33 cellular contexts compared by ENCODE assay signal in the genomic region with DNA sequence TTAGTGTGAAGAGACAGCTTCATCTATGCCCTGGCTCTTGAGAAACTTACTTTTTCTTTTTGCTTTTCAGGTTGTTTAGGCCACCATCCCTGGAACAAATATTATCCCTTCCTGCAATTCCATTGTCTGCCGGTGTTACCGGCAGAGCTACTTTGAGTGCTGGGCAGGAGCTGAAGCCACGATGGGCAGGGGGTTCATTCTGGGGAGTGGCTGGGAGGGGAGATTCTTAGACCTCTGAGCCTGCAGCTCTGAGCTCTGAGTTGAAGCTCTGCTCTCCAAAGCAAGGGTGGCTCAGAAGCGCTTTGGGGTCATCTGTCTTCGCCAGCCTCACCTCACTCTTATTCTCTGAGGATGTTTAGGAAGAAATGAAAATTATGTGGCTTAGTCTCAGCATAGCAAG.
"Had no signal": no experiment of that assay in that cellular context is flagged by ENCODE, and none has a peak within 500 bp of the region (broad histone marks: within the 10 kb centered on the region; RNA-seq: fewer than 3 reads in every experiment).

No MANE protein-coding gene starts in this region.

- DNase-seq: activated CD4-positive, alpha-beta T cell treated with anti-CD3 and anti-CD28 coated beads for 1 hour; activated CD4-positive, alpha-beta T cell treated with anti-CD3 and anti-CD28 coated beads for 4 hours; activated CD4-positive, alpha-beta T cell treated with anti-CD3 and anti-CD28 coated beads, Interleukin-2, amount 10 ng/mL, durations not matched to agents 7 days and 5 days; activated CD4-positive, alpha-beta T cell treated with anti-CD3 and anti-CD28 coated beads, Interleukin-2, amount 50 U/mL, for 4 hours; activated CD8-positive, alpha-beta memory T cell treated with anti-CD3 and anti-CD28 coated beads, Interleukin-2, amount 50 U/mL, for 48 hours; activated CD8-positive, alpha-beta T cell treated with anti-CD3 and anti-CD28 coated beads, Interleukin-2, amount 10 ng/mL, durations not matched to agents 7 days and 5 days; activated gamma-delta T cell; activated naive CD4-positive, alpha-beta T cell; activated naive CD4-positive, alpha-beta T cell treated with anti-CD3 and anti-CD28 coated beads, Interleukin-2, amount 10 ng/mL, durations not matched to agents 7 days and 5 days; activated naive CD8-positive, alpha-beta T cell treated with anti-CD3 and anti-CD28 coated beads, Interleukin-2, amount 10 ng/mL, durations not matched to agents 7 days and 5 days; activated T-cell treated with anti-CD3 and anti-CD28 coated beads for 4 hours; activated T-cell treated with anti-CD3 and anti-CD28 coated beads, Interleukin-2, amount 50 U/mL, for 24 hours; activated T-cell treated with anti-CD3 and anti-CD28 coated beads, Interleukin-2, amount 50 U/mL, for 72 hours; central memory CD4-positive, alpha-beta T cell; dorsolateral prefrontal cortex; effector memory CD4-positive, alpha-beta T cell; endodermal cell; foreskin keratinocyte; gastrocnemius medialis; glutamatergic neuron; heart left ventricle; T-helper 1 cell; T-helper 17 cell; T1000 had no signal

- H3K4me3 ChIP-seq: ascending aorta, breast epithelium, cardiac muscle cell, coronary artery, dorsolateral prefrontal cortex, esophagus muscularis mucosa, gastrocnemius medialis, heart left ventricle had no signal

- ATAC-seq: activated CD8-positive, alpha-beta T cell treated with anti-CD3 and anti-CD28 coated beads, Interleukin-2, amount 10 ng/mL, durations not matched to agents 7 days and 5 days; activated naive CD4-positive, alpha-beta T cell treated with anti-CD3 and anti-CD28 coated beads, Interleukin-2, amount 50 U/mL, for 72 hours; activated T-cell treated with anti-CD3 and anti-CD28 coated beads, Interleukin-2, amount 50 U/mL, for 72 hours; foreskin keratinocyte; gastrocnemius medialis; heart left ventricle; T-helper 17 cell had no signal

- H3K4me1 Mint-ChIP-seq: activated CD4-positive, alpha-beta T cell treated with anti-CD3 and anti-CD28 coated beads, Interleukin-2, amount 10 ng/mL, durations not matched to agents 7 days and 5 days; activated naive CD4-positive, alpha-beta T cell treated with anti-CD3 and anti-CD28 coated beads, Interleukin-2, amount 10 ng/mL, durations not matched to agents 7 days and 5 days; activated naive CD8-positive, alpha-beta T cell treated with anti-CD3 and anti-CD28 coated beads, Interleukin-2, amount 10 ng/mL, durations not matched to agents 7 days and 5 days; brain; T-helper 17 cell had no signal

- H3K36me3 ChIP-seq: ascending aorta, breast epithelium, cardiac muscle cell, esophagus muscularis mucosa, gastrocnemius medialis, heart left ventricle had no signal

- H3K9me3 ChIP-seq: ascending aorta, breast epithelium, esophagus muscularis mucosa, gastrocnemius medialis, heart left ventricle had no signal

- H3K27me3 Mint-ChIP-seq: activated CD4-positive, alpha-beta T cell treated with anti-CD3 and anti-CD28 coated beads, Interleukin-2, amount 10 ng/mL, durations not matched to agents 7 days and 5 days; activated naive CD4-positive, alpha-beta T cell treated with anti-CD3 and anti-CD28 coated beads, Interleukin-2, amount 10 ng/mL, durations not matched to agents 7 days and 5 days; activated naive CD8-positive, alpha-beta T cell treated with anti-CD3 and anti-CD28 coated beads, Interleukin-2, amount 10 ng/mL, durations not matched to agents 7 days and 5 days; activated T-cell treated with anti-CD3 and anti-CD28 coated beads, Interleukin-2, amount 50 U/mL, for 24 hours; brain; dendritic cell treated with granulocyte-macrophage colony-stimulating factor and Interleukin-4, amounts not matched to agents 40 ng/mL and 50 ng/mL, for 4 days; T-helper 17 cell had no signal

- H3K27ac ChIP-seq: ascending aorta, breast epithelium, cardiac muscle cell, coronary artery, dorsolateral prefrontal cortex, esophagus muscularis mucosa, foreskin keratinocyte, gastrocnemius medialis, heart left ventricle had no signal

- H3K27ac Mint-ChIP-seq: activated CD4-positive, alpha-beta T cell treated with anti-CD3 and anti-CD28 coated beads, Interleukin-2, amount 10 ng/mL, durations not matched to agents 7 days and 5 days; activated CD8-positive, alpha-beta T cell treated with anti-CD3 and anti-CD28 coated beads, Interleukin-2, amount 10 ng/mL, durations not matched to agents 7 days and 5 days; activated naive CD4-positive, alpha-beta T cell treated with anti-CD3 and anti-CD28 coated beads, Interleukin-2, amount 10 ng/mL, durations not matched to agents 7 days and 5 days; activated naive CD4-positive, alpha-beta T cell treated with anti-CD3 and anti-CD28 coated beads, Interleukin-2, amount 50 U/mL, for 72 hours; activated naive CD8-positive, alpha-beta T cell treated with anti-CD3 and anti-CD28 coated beads, Interleukin-2, amount 10 ng/mL, durations not matched to agents 7 days and 5 days; activated T-cell treated with anti-CD3 and anti-CD28 coated beads, Interleukin-2, amount 50 U/mL, for 24 hours; activated T-cell treated with anti-CD3 and anti-CD28 coated beads, Interleukin-2, amount 50 U/mL, for 72 hours; brain; dendritic cell treated with granulocyte-macrophage colony-stimulating factor and Interleukin-4, amounts not matched to agents 40 ng/mL and 50 ng/mL, for 4 days; endodermal cell; T-helper 17 cell; T-helper 2 cell treated with Interferon-gamma antibody and Interleukin-4, amounts not matched to agents 5 μg/mL and 100 μg/mL, for 36 hours had no signal

- H3K4me1 ChIP-seq: ascending aorta, breast epithelium, esophagus muscularis mucosa, foreskin keratinocyte, gastrocnemius medialis, heart left ventricle had no signal

- H3K9me3 Mint-ChIP-seq: activated CD4-positive, alpha-beta T cell treated with anti-CD3 and anti-CD28 coated beads, Interleukin-2, amount 10 ng/mL, durations not matched to agents 7 days and 5 days; brain; endodermal cell had no signal

- H3K36me3 Mint-ChIP-seq: activated naive CD4-positive, alpha-beta T cell treated with anti-CD3 and anti-CD28 coated beads, Interleukin-2, amount 10 ng/mL, durations not matched to agents 7 days and 5 days; activated naive CD4-positive, alpha-beta T cell treated with anti-CD3 and anti-CD28 coated beads, Interleukin-2, amount 50 U/mL, for 72 hours; activated naive CD8-positive, alpha-beta T cell treated with anti-CD3 and anti-CD28 coated beads, Interleukin-2, amount 10 ng/mL, durations not matched to agents 7 days and 5 days; brain had no signal

- H3K4me3 Mint-ChIP-seq: activated CD4-positive, alpha-beta T cell treated with anti-CD3 and anti-CD28 coated beads, Interleukin-2, amount 10 ng/mL, durations not matched to agents 7 days and 5 days; activated CD8-positive, alpha-beta T cell treated with anti-CD3 and anti-CD28 coated beads, Interleukin-2, amount 10 ng/mL, durations not matched to agents 7 days and 5 days; activated naive CD4-positive, alpha-beta T cell treated with anti-CD3 and anti-CD28 coated beads, Interleukin-2, amount 10 ng/mL, durations not matched to agents 7 days and 5 days; activated naive CD8-positive, alpha-beta T cell treated with anti-CD3 and anti-CD28 coated beads, Interleukin-2, amount 10 ng/mL, durations not matched to agents 7 days and 5 days; activated T-cell treated with anti-CD3 and anti-CD28 coated beads, Interleukin-2, amount 50 U/mL, for 24 hours; activated T-cell treated with anti-CD3 and anti-CD28 coated beads, Interleukin-2, amount 50 U/mL, for 72 hours; brain; dendritic cell treated with granulocyte-macrophage colony-stimulating factor and Interleukin-4, amounts not matched to agents 40 ng/mL and 50 ng/mL, for 4 days; endodermal cell; T-helper 17 cell; T-helper 2 cell treated with Interferon-gamma antibody and Interleukin-4, amounts not matched to agents 5 μg/mL and 100 μg/mL, for 36 hours had no signal

- H3K27me3 ChIP-seq: ascending aorta, breast epithelium, cardiac muscle cell, dorsolateral prefrontal cortex, esophagus muscularis mucosa, foreskin keratinocyte, gastrocnemius medialis, heart left ventricle had no signal
